In the genomic region with DNA sequence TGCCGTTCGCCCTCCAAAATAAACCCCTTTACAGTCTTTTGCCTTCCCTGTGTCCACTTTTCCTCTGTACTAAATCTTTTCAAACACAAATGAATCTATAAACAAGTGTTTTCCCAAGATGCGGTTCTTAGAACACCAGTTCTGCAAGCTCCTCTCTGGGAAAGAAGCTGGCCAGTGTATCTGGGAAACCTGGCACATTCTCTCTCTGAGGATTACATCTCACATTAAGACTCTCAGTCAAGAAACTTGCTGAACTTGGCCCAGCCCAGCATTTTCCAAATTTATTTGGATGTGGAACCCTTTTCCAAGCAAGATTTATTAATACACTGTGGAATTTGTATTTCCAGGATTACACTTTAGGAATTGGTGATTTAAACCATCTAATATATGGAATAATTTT, we compare ENCODE assay signal across 18 cellular contexts.
"Had no signal": no experiment of that assay in that cellular context is flagged by ENCODE, and none has a peak within 500 bp of the region (broad histone marks: within the 10 kb centered on the region; RNA-seq: fewer than 3 reads in every experiment).

No MANE protein-coding gene starts in this region.

- H3K36me3 Mint-ChIP-seq: T-cell, WTC11 had no signal

- DNase-seq: activated CD4-positive, alpha-beta T cell treated with anti-CD3 and anti-CD28 coated beads, Interleukin-2, amount 10 ng/mL, durations not matched to agents 7 days and 5 days; activated CD8-positive, alpha-beta T cell treated with anti-CD3 and anti-CD28 coated beads, Interleukin-2, amount 10 ng/mL, durations not matched to agents 7 days and 5 days; activated naive CD4-positive, alpha-beta T cell treated with Interleukin-2 at 50 U/mL for 16 hours; activated T-cell treated with anti-CD3 and anti-CD28 coated beads, Interleukin-2, amount 50 U/mL, for 24 hours; gastrocnemius medialis; heart right ventricle; kidney glomerular epithelial cell; left ventricle myocardium superior; mesendoderm; occipital lobe; stimulated activated CD4-positive, alpha-beta T cell treated with anti-CD3 and anti-CD28 coated beads, Interleukin-12 subunit alpha, Interleukin-12 subunit beta, amount 100 ng/mL, for 4 hours; stimulated activated CD4-positive, alpha-beta T cell treated with anti-CD3 and anti-CD28 coated beads, Interleukin-1b, Interleukin-23, amount 100 ng/mL, for 48 hours; stimulated activated CD8-positive, alpha-beta memory T cell treated with anti-CD3 and anti-CD28 coated beads, Interleukin-4, amount 100 ng/mL, for 48 hours; stimulated activated naive CD4-positive, alpha-beta T cell; T-cell had no signal

- H3K27ac Mint-ChIP-seq: activated CD4-positive, alpha-beta T cell treated with anti-CD3 and anti-CD28 coated beads, Interleukin-2, amount 10 ng/mL, durations not matched to agents 7 days and 5 days; activated CD8-positive, alpha-beta T cell treated with anti-CD3 and anti-CD28 coated beads, Interleukin-2, amount 10 ng/mL, durations not matched to agents 7 days and 5 days; activated T-cell treated with anti-CD3 and anti-CD28 coated beads, Interleukin-2, amount 50 U/mL, for 24 hours; activated T-helper 2 cell treated with anti-CD3 and anti-CD28 coated beads, Interferon-gamma antibody, Interleukin-2, Interleukin-4, amounts not matched to agents 10 μg/mL and 5 μg/mL and 100 μg/mL, durations not matched to agents 14 hours and 24 hours and 36 hours; progenitor cell of endocrine pancreas; WTC11 had no signal

- ATAC-seq: activated CD8-positive, alpha-beta T cell treated with anti-CD3 and anti-CD28 coated beads, Interleukin-2, amount 10 ng/mL, durations not matched to agents 7 days and 5 days; gastrocnemius medialis; heart right ventricle; left ventricle myocardium superior; T-cell; WTC11 had no signal

- H3K4me3 Mint-ChIP-seq: activated T-cell treated with anti-CD3 and anti-CD28 coated beads, Interleukin-2, amount 50 U/mL, for 24 hours had no signal

- H3K9me3 Mint-ChIP-seq: activated CD4-positive, alpha-beta T cell treated with anti-CD3 and anti-CD28 coated beads, Interleukin-2, amount 10 ng/mL, durations not matched to agents 7 days and 5 days; activated T-cell treated with anti-CD3 and anti-CD28 coated beads, Interleukin-2, amount 50 U/mL, for 24 hours; activated T-helper 2 cell treated with anti-CD3 and anti-CD28 coated beads, Interferon-gamma antibody, Interleukin-2, Interleukin-4, amounts not matched to agents 10 μg/mL and 5 μg/mL and 100 μg/mL, durations not matched to agents 14 hours and 24 hours and 36 hours; T-cell; WTC11 had no signal
